In genomic region chr3:129593595-129594339, GRCh38 we compare ENCODE assay signal across 1 cellular context.
TF ChIP-seq lines count a peak whose summit lies in the region.

No MANE protein-coding gene starts in this region.

TF ChIP-seq in HepG2, 621 proteins besides CTCF, POLR2A, EP300 and RAD21 (continued from another document and continues in another):
- TF ChIP-seq ETS1 (CRISPR knock-in tag; IDR thresholded peaks at IDR 0.05) (no peak), TRIM22 (IDR thresholded peaks at IDR 0.05) (no peak), CREB1 (IDR thresholded peaks at IDR 0.05) (no peak), CREB1 (CRISPR knock-in tag; IDR thresholded peaks at IDR 0.05) (no peak; the same call in 1 of the 2 replicates), ZNF598 (CRISPR knock-in tag; IDR thresholded peaks at IDR 0.05; ENCODE audit: borderline replicate concordance) (no peak), KAT2B (IDR thresholded peaks at IDR 0.05; ENCODE audit: borderline replicate concordance, low read depth, low read length) (peak; percentile 33; the same call in 1 of the 2 replicates), SP140L (CRISPR knock-in tag; IDR thresholded peaks at IDR 0.05; ENCODE audit: borderline replicate concordance) (peak; percentile 83; the same call in 1 of the 2 replicates), CHCHD3 (CRISPR knock-in tag; IDR thresholded peaks at IDR 0.05) (no peak), KAT8 (CRISPR knock-in tag; IDR thresholded peaks at IDR 0.05) (peak; percentile 63), BCL6 (CRISPR knock-in tag; IDR thresholded peaks at IDR 0.05) (peak; percentile 79), ZSCAN29 (CRISPR knock-in tag; conservative IDR thresholded peaks at IDR 0.05) (peak; percentile 84), ARID5B (CRISPR knock-in tag; IDR thresholded peaks at IDR 0.05) (peak; percentile 83), POLR2AphosphoS2 (IDR thresholded peaks at IDR 0.05; ENCODE audit: low read depth, low read length) (no peak), FIP1L1 (IDR thresholded peaks at IDR 0.05; ENCODE audit: borderline replicate concordance, insufficient read depth, low read depth, low read length) (no peak), ZNF138 (CRISPR knock-in tag; IDR thresholded peaks at IDR 0.05; ENCODE audit: low read depth) (no peak), ZBTB3 (CRISPR knock-in tag; IDR thresholded peaks at IDR 0.05; ENCODE audit: borderline replicate concordance, low read depth) (no peak), ZNF570 (CRISPR knock-in tag; IDR thresholded peaks at IDR 0.05; ENCODE audit: borderline replicate concordance) (no peak), ATF4 (CRISPR knock-in tag; IDR thresholded peaks at IDR 0.05) (no peak; a peak in 2 of 4 replicates), ZBTB46 (CRISPR knock-in tag; IDR thresholded peaks at IDR 0.05; ENCODE audit: borderline replicate concordance) (no peak), MAZ (IDR thresholded peaks at IDR 0.05; ENCODE audit: borderline replicate concordance, low read depth, low read length) (peak; percentile 85), MAZ (CRISPR knock-in tag; IDR thresholded peaks at IDR 0.05; ENCODE audit: low read depth) (peak; percentile 39; the same call in 1 of the 2 replicates), KLF6 (CRISPR knock-in tag; IDR thresholded peaks at IDR 0.05) (peak; percentile 75; the same call in 1 of the 2 replicates), ATF1 (CRISPR knock-in tag; IDR thresholded peaks at IDR 0.05) (peak; percentile 50; the same call in 1 of the 2 replicates), ARNT2 (CRISPR knock-in tag; IDR thresholded peaks at IDR 0.05; ENCODE audit: low read depth) (no peak), MED1 (CRISPR knock-in tag; IDR thresholded peaks at IDR 0.05) (peak; percentile 93), BCLAF1 (IDR thresholded peaks at IDR 0.05) (no peak), STAT6 (CRISPR knock-in tag; IDR thresholded peaks at IDR 0.05; ENCODE audit: borderline replicate concordance) (peak; percentile 69; the same call in 1 of the 2 replicates), ZNF260 (CRISPR knock-in tag; IDR thresholded peaks at IDR 0.05; ENCODE audit: borderline replicate concordance, low read depth) (no peak), SNRNP70 (IDR thresholded peaks at IDR 0.05; ENCODE audit: low read depth, low read length) (no peak), FOXC1 (CRISPR knock-in tag; IDR thresholded peaks at IDR 0.05; ENCODE audit: borderline replicate concordance) (0 out of 2 replicates have a peak, but pooled peaks have one; percentile 11), RELA (CRISPR knock-in tag; IDR thresholded peaks at IDR 0.05) (no peak; the same call in 1 of the 2 replicates), ZNF343 (CRISPR knock-in tag; IDR thresholded peaks at IDR 0.05) (no peak), BORCS8-MEF2B (CRISPR knock-in tag; IDR thresholded peaks at IDR 0.05) (no peak; the same call in 1 of the 2 replicates)
- TF ChIP-seq, protein P1, sequence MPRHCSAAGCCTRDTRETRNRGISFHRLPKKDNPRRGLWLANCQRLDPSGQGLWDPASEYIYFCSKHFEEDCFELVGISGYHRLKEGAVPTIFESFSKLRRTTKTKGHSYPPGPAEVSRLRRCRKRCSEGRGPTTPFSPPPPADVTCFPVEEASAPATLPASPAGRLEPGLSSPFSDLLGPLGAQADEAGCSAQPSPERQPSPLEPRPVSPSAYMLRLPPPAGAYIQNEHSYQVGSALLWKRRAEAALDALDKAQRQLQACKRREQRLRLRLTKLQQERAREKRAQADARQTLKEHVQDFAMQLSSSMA (CRISPR knock-in tag; IDR thresholded peaks at IDR 0.05) = no peak
- TF ChIP-seq, protein P2, sequence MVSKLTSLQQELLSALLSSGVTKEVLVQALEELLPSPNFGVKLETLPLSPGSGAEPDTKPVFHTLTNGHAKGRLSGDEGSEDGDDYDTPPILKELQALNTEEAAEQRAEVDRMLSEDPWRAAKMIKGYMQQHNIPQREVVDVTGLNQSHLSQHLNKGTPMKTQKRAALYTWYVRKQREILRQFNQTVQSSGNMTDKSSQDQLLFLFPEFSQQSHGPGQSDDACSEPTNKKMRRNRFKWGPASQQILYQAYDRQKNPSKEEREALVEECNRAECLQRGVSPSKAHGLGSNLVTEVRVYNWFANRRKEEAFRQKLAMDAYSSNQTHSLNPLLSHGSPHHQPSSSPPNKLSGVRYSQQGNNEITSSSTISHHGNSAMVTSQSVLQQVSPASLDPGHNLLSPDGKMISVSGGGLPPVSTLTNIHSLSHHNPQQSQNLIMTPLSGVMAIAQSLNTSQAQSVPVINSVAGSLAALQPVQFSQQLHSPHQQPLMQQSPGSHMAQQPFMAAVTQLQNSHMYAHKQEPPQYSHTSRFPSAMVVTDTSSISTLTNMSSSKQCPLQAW (CRISPR knock-in tag; IDR thresholded peaks at IDR 0.05) = no peak; the same call in 1 of the 2 replicates
- TF ChIP-seq, protein P3, sequence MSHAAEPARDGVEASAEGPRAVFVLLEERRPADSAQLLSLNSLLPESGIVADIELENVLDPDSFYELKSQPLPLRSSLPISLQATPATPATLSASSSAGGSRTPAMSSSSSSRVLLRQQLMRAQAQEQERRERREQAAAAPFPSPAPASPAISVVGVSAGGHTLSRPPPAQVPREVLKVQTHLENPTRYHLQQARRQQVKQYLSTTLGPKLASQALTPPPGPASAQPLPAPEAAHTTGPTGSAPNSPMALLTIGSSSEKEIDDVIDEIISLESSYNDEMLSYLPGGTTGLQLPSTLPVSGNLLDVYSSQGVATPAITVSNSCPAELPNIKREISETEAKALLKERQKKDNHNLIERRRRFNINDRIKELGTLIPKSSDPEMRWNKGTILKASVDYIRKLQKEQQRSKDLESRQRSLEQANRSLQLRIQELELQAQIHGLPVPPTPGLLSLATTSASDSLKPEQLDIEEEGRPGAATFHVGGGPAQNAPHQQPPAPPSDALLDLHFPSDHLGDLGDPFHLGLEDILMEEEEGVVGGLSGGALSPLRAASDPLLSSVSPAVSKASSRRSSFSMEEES (CRISPR knock-in tag; IDR thresholded peaks at IDR 0.05) = peak; percentile 55; the same call in 1 of the 2 replicates
- TF ChIP-seq, protein P4, sequence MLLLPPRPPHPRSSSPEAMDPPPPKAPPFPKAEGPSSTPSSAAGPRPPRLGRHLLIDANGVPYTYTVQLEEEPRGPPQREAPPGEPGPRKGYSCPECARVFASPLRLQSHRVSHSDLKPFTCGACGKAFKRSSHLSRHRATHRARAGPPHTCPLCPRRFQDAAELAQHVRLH (CRISPR knock-in tag; IDR thresholded peaks at IDR 0.05; ENCODE audit: borderline replicate concordance, low read depth) = no peak; the same call in 1 of the 2 replicates
- TF ChIP-seq, protein P5, sequence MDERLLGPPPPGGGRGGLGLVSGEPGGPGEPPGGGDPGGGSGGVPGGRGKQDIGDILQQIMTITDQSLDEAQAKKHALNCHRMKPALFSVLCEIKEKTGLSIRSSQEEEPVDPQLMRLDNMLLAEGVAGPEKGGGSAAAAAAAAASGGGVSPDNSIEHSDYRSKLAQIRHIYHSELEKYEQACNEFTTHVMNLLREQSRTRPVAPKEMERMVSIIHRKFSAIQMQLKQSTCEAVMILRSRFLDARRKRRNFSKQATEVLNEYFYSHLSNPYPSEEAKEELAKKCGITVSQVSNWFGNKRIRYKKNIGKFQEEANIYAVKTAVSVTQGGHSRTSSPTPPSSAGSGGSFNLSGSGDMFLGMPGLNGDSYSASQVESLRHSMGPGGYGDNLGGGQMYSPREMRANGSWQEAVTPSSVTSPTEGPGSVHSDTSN (CRISPR knock-in tag; IDR thresholded peaks at IDR 0.05) = no peak
